In genomic region chr6:91366781-91367180, GRCh38 we compare ENCODE assay signal across 20 cellular contexts.
DNase-seq lines count a peak whose midpoint lies in the region; ATAC-seq and TF ChIP-seq lines count a peak whose summit lies in the region.
"Had no signal": no experiment of that assay in that cellular context is flagged by ENCODE, and none has a peak within 500 bp of the region (broad histone marks: within the 10 kb centered on the region; RNA-seq: fewer than 3 reads in every experiment).

No MANE protein-coding gene starts in this region.

- H4K20me1 ChIP-seq in smooth muscle cell (ENCODE audit: low read depth), result no peaks in the 10 kb centered on the region
- H4K20me1 ChIP-seq: BLaER1 had no signal

- H3K79me2 ChIP-seq in smooth muscle cell (ENCODE audit: low read depth), result no peaks in the 10 kb centered on the region

- peak; percentile 9 for DNase-seq in DMS 273 (lab: John Stamatoyannopoulos, UW; ENCODE audit: unreplicated experiment)
- no peak for DNase-seq in DMS 273 treated with DMSO at 0.1 percent for 48 hours (lab: John Stamatoyannopoulos, UW)
- DNase-seq in NCI-H524 treated with DMSO at 0.1 percent for 48 hours (lab: John Stamatoyannopoulos, UW), result peak; percentile 58
- peak; percentile 9 for DNase-seq in fibroblast of villous mesenchyme (ENCODE audit: low read depth)
- DNase-seq in smooth muscle cell (lab: John Stamatoyannopoulos, UW; ENCODE audit: unreplicated experiment), result no peak
- DNase-seq in activated CD8-positive, alpha-beta memory T cell treated with anti-CD3 and anti-CD28 coated beads for 24 hours, result no peak
- DNase-seq in naive thymus-derived CD8-positive, alpha-beta T cell, result no peak
- no peak for DNase-seq in chondrocyte (ENCODE audit: low spot score)
- DNase-seq: AML-193; Caco-2; CD8-positive, alpha-beta memory T cell; DMS153; DMS79 treated with DMSO at 0.1 percent for 48 hours; EL; GDM1; GOT3; H9 had no signal

- H3K27ac ChIP-seq in smooth muscle cell (ENCODE audit: low read depth), result no peak overlapping the region
- H3K27ac ChIP-seq: 22Rv1, BLaER1 had no signal

- peaks cover 0 to 31% (median 7%) of the 10 kb centered on the region in 9 donors for H3K9me3 Mint-ChIP-seq in naive thymus-derived CD8-positive, alpha-beta T cell
- peaks cover 14% of the 10 kb centered on the region for H3K9me3 Mint-ChIP-seq in chondrocyte (ENCODE audit: low read depth)

- H3K9me3 ChIP-seq in smooth muscle cell (replicated peaks; ENCODE audit: low read depth), result no peaks in the 10 kb centered on the region
- H3K9me3 ChIP-seq: BLaER1, Caco-2 had no signal

- 13% methylated on average over 3 of the region's 3 CpGs for WGBS in smooth muscle cell (ENCODE audit: low lambda C conversion rate)

- POLR2A ChIA-PET in naive thymus-derived CD8-positive, alpha-beta T cell (lab: Charles Lee), result no interaction called here

- no peaks in the 10 kb centered on the region for H3K36me3 ChIP-seq in smooth muscle cell (ENCODE audit: low read depth)
- H3K36me3 ChIP-seq: BLaER1 had no signal

- TF ChIP-seq CTCF in fibroblast of villous mesenchyme (IDR thresholded peaks at IDR 0.05; ENCODE audit: insufficient read depth, low read depth, low read length) (no peak), smooth muscle cell (IDR thresholded peaks at IDR 0.05; ENCODE audit: borderline replicate concordance, insufficient read depth, poor library complexity, severe bottlenecking) (no peak), chondrocyte (IDR thresholded peaks at IDR 0.05) (no peak)

- H2AFZ ChIP-seq in smooth muscle cell (ENCODE audit: low read depth), result peak overlapping the region; percentile 54

- no peak overlapping the region for H3K4me3 Mint-ChIP-seq in naive thymus-derived CD8-positive, alpha-beta T cell
- H3K4me3 Mint-ChIP-seq in chondrocyte (ENCODE audit: unreplicated experiment), result no peak overlapping the region
- H3K4me3 Mint-ChIP-seq: CD8-positive, alpha-beta memory T cell; H9 had no signal

- no peak for ATAC-seq in naive thymus-derived CD8-positive, alpha-beta T cell
- ATAC-seq: HepG2 had no signal

- no peaks in the 10 kb centered on the region for H3K36me3 Mint-ChIP-seq in naive thymus-derived CD8-positive, alpha-beta T cell
- peaks cover 2% of the 10 kb centered on the region for H3K36me3 Mint-ChIP-seq in chondrocyte (ENCODE audit: low read depth)
- H3K36me3 Mint-ChIP-seq: CD8-positive, alpha-beta memory T cell had no signal

- H3K27ac Mint-ChIP-seq in naive thymus-derived CD8-positive, alpha-beta T cell, result no peak overlapping the region
- H3K27ac Mint-ChIP-seq in chondrocyte (ENCODE audit: unreplicated experiment), result no peak overlapping the region
- H3K27ac Mint-ChIP-seq: H9 had no signal

- no peaks in the 10 kb centered on the region for H3K4me1 Mint-ChIP-seq in naive thymus-derived CD8-positive, alpha-beta T cell
- H3K4me1 Mint-ChIP-seq in chondrocyte (ENCODE audit: low read depth), result no peaks in the 10 kb centered on the region
- H3K4me1 Mint-ChIP-seq: CD8-positive, alpha-beta memory T cell; H9 had no signal

- H3F3A ChIP-seq in smooth muscle cell (ENCODE audit: low read depth), result no peaks in the 10 kb centered on the region

- no peak overlapping the region for H3K9ac ChIP-seq in smooth muscle cell (ENCODE audit: low read depth)
- H3K9ac ChIP-seq: BLaER1 had no signal

- H3K27me3 ChIP-seq in smooth muscle cell (ENCODE audit: low read depth), result no peaks in the 10 kb centered on the region
- H3K27me3 ChIP-seq: BLaER1 had no signal

- H3K27me3 Mint-ChIP-seq in naive thymus-derived CD8-positive, alpha-beta T cell, result no peaks in the 10 kb centered on the region
- no peaks in the 10 kb centered on the region for H3K27me3 Mint-ChIP-seq in chondrocyte (ENCODE audit: low read depth)

- no peak overlapping the region for H3K4me2 ChIP-seq in smooth muscle cell
- H3K4me2 ChIP-seq: BLaER1 had no signal

- no peaks in the 10 kb centered on the region for H3K4me1 ChIP-seq in smooth muscle cell (ENCODE audit: low read depth)
- H3K4me1 ChIP-seq: BLaER1, Caco-2 had no signal

- H3K4me3 ChIP-seq in fibroblast of villous mesenchyme (ENCODE audit: low read depth, low read length) (no peak overlapping the region), smooth muscle cell (no peak overlapping the region)
- H3K4me3 ChIP-seq: BLaER1 had no signal

Comparison
In these comparisons a context has a peak if more than half of its experiments do, and no peak if none do; other contexts are left out.
1. DNase-seq: peak in DMS 273 (single experiment), NCI-H524 treated with DMSO at 0.1 percent for 48 hours (single experiment) and fibroblast of villous mesenchyme (single experiment); none in DMS 273 treated with DMSO at 0.1 percent for 48 hours (single experiment), smooth muscle cell (single experiment), activated CD8-positive, alpha-beta memory T cell treated with anti-CD3 and anti-CD28 coated beads for 24 hours (single experiment), naive thymus-derived CD8-positive, alpha-beta T cell (0 of 10) and chondrocyte (single experiment).